In the genomic region with DNA sequence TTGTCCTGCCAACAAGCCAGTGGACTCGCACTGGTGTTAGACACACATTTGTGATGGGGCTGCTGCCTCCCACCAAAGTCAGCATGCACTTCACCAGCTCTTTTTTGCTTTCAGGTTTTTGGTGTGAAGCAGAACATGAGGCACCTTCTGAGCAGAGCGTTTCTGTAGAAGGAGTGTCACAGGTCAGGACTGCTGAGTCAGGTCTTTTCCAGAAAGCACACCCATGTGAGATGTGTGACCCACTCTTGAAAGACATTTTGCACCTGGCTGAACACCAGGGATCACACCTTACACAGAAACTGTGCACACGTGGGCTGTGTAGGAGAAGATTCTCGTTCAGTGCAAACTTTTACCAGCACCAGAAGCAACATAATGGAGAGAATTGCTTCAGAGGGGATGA, we compare ENCODE assay signal across 27 cellular contexts.
"Had no signal": no experiment of that assay in that cellular context is flagged by ENCODE, and none has a peak within 500 bp of the region (broad histone marks: within the 10 kb centered on the region; RNA-seq: fewer than 3 reads in every experiment).

No MANE protein-coding gene starts in this region.

- H3K4me3 Mint-ChIP-seq: mesothelial cell of epicardium; natural killer cell treated with Interleukin-12 subunit alpha and Interleukin-12 subunit beta and Interleukin-15 and Interleukin-18, amount 100 ng/mL, for 72 hours; neural progenitor cell; stimulated activated naive CD8-positive, alpha-beta T cell treated with anti-CD3 and anti-CD28 coated beads, Interleukin-15, amount 100 ng/mL, for 72 hours had no signal

- H3K4me1 ChIP-seq: neural progenitor cell had no signal

- H3K27ac ChIP-seq: esophagus muscularis mucosa, foreskin keratinocyte, gastroesophageal sphincter, heart left ventricle, hepatocyte, neural progenitor cell, parathyroid adenoma, testis, tibial artery, upper lobe of left lung had no signal

- H3K27me3 ChIP-seq: esophagus muscularis mucosa, foreskin keratinocyte, gastroesophageal sphincter, heart left ventricle, hepatocyte, neural progenitor cell, testis, tibial artery, upper lobe of left lung had no signal

- H3K4me3 ChIP-seq: esophagus muscularis mucosa, gastroesophageal sphincter, heart left ventricle, hepatocyte, mucosa of descending colon, neural progenitor cell, smooth muscle cell, testis, tibial artery, upper lobe of left lung had no signal

- H3K9me3 Mint-ChIP-seq: mesothelial cell of epicardium, neural progenitor cell had no signal

- H3K27me3 Mint-ChIP-seq: natural killer cell treated with Interleukin-12 subunit alpha and Interleukin-12 subunit beta and Interleukin-15 and Interleukin-18, amount 100 ng/mL, for 72 hours; progenitor cell of endocrine pancreas; stimulated activated naive CD8-positive, alpha-beta T cell treated with anti-CD3 and anti-CD28 coated beads, Interleukin-15, amount 100 ng/mL, for 72 hours had no signal

- H3K27ac Mint-ChIP-seq: mesothelial cell of epicardium; natural killer cell treated with Interleukin-12 subunit alpha and Interleukin-12 subunit beta and Interleukin-15 and Interleukin-18, amount 100 ng/mL, for 72 hours; neural progenitor cell; progenitor cell of endocrine pancreas; stimulated activated naive CD8-positive, alpha-beta T cell treated with anti-CD3 and anti-CD28 coated beads, Interleukin-15, amount 100 ng/mL, for 72 hours had no signal

- H3K36me3 ChIP-seq: neural progenitor cell had no signal

- H3K9me3 ChIP-seq: testis had no signal

- DNase-seq: cerebellar nuclear complex; cortex of kidney; effector CD4-positive, alpha-beta T cell; foreskin keratinocyte; heart left ventricle; kidney; mesenchymal stem cell; mucosa of descending colon; naive B cell; stimulated activated CD4-positive, alpha-beta T cell treated with anti-CD3 and anti-CD28 coated beads, Interleukin-12 subunit alpha, Interleukin-12 subunit beta, amount 100 ng/mL, for 4 hours; stimulated activated CD4-positive, alpha-beta T cell treated with anti-CD3 and anti-CD28 coated beads, Interleukin-1b, Interleukin-23, amount 100 ng/mL, for 48 hours; stimulated activated CD4-positive, alpha-beta T cell treated with anti-CD3 and anti-CD28 coated beads, Interleukin-4, amount 100 ng/mL, for 1 hour; stimulated activated CD8-positive, alpha-beta memory T cell treated with anti-CD3 and anti-CD28 coated beads, Interleukin-4, amount 100 ng/mL, for 48 hours; stimulated activated naive CD4-positive, alpha-beta T cell; stimulated activated naive CD8-positive, alpha-beta T cell treated with anti-CD3 and anti-CD28 coated beads, Interleukin-15, amount 100 ng/mL, for 72 hours; testis; tibial artery; upper lobe of left lung had no signal
